22 cellular contexts compared by ENCODE assay signal in the genomic region with DNA sequence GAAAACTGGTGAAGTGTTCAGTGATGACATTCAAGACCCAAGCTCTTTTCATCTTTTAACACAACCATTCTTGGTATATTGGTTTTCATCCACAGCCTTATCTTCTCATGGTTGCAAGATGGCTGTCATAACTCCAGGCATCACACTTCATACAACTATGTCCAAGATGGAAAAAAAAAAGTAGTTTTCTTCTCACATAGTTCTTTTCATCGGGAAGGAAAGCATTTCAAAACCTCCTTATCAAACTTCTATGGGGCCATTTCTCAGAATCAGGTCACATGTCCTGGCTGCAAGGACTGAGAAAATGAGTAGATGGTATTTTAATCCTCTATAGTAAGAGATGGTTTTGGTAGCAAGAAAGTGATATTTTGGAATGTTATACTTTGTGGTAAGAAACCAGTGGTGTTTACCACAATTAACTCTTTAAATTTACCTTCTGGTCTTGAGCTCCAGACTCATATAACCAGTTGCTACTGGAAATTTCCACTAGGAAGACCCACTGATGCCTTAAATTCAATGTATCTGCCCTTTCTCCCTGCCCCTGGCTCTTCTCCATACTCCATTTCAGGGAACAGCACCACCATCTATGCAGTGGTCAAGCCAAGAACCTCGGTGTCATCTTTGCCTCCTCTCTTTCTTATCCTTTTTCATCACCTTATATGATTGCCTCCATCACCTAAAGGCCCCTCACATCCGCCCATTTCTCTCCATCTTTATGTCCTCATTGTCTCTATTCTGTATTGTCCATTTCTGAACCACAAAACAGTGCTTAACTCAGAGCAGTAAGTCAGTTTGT. TPM values are rescaled to one million over a fixed set of nuclear protein-coding genes. Genes with fewer than 3 reads are reported as not detected.
DNase-seq lines count a peak whose midpoint lies in the region; ATAC-seq and TF ChIP-seq lines count a peak whose summit lies in the region.
"Had no signal": no experiment of that assay in that cellular context is flagged by ENCODE, and none has a peak within 500 bp of the region (broad histone marks: within the 10 kb centered on the region; RNA-seq: fewer than 3 reads in every experiment).

No MANE protein-coding gene starts in this region.

- H3K36me3 ChIP-seq in HCT116 (ENCODE audit: control insufficient read depth in 1 of 2, insufficient read depth in 2 of 2, low read length in 2 of 2) (no peaks in the 10 kb centered on the region), Panc1 (ENCODE audit: control insufficient read depth, insufficient read depth, low read length) (no peaks in the 10 kb centered on the region)

- H3K4me1 ChIP-seq in HCT116 (ENCODE audit: control insufficient read depth in 1 of 2, insufficient read depth in 2 of 2, low read length in 2 of 2) = no peaks in the 10 kb centered on the region
- no peaks in the 10 kb centered on the region; the same call in 1 of the 2 replicates for H3K4me1 ChIP-seq in Panc1 (ENCODE audit: control insufficient read depth, insufficient read depth, low read length)

- H4K20me1 ChIP-seq in HCT116 (ENCODE audit: insufficient read depth) = no peaks in the 10 kb centered on the region

- DNase-seq in HCT116 (ENCODE audit: low read depth, low spot score) = no peak
- no peak for DNase-seq in Panc1 (ENCODE audit: low read depth, low spot score)
- peak; percentile 9 to 10 for DNase-seq in erythroblast (lab: John Stamatoyannopoulos, UW)
- DNase-seq in mesothelial cell of epicardium (ENCODE audit: low spot score in 2 of 2, unreplicated experiment in 2 of 2) = no peak
- DNase-seq in globus pallidus (ENCODE audit: low spot score) = no peak
- DNase-seq in nucleus accumbens (lab: John Stamatoyannopoulos, UW) = no peak
- no peak for DNase-seq in NCI-H1092 treated with DMSO at 0.1 percent for 48 hours (lab: John Stamatoyannopoulos, UW)
- no peak for DNase-seq in G401 (ENCODE audit: low spot score)
- DNase-seq: DMS 273 treated with DMSO at 0.1 percent for 48 hours, GF-D8, GOT3, MV-4-11, NCI-H1417 treated with DMSO at 0.1 percent for 48 hours, NCI-H2029, NCI-H2171 treated with DMSO at 0.1 percent for 48 hours, NCI-H748 treated with DMSO at 0.1 percent for 48 hours, PC-9, Right ventricle myocardium superior had no signal

- intact Hi-C loops in HCT116 (cut with micrococcal nuclease) (loop anchor here (10.0 kb wide), 1 partner anchor 1176 kb away; no protein-coding TSS in a partner anchor), Panc1 (cut with micrococcal nuclease; ENCODE audit: unreplicated experiment) (no loop called here)

- H3K27me3 Mint-ChIP-seq in mesothelial cell of epicardium (ENCODE audit: low read depth) = no peaks in the 10 kb centered on the region

- peaks cover 48% of the 10 kb centered on the region for H3K4me1 Mint-ChIP-seq in mesothelial cell of epicardium

- H2AFZ ChIP-seq in HCT116 (ENCODE audit: low read depth, low read length, poor library complexity, severe bottlenecking) = no peak overlapping the region
- H2AFZ ChIP-seq: PC-9 had no signal

- BruUV-seq in HCT116 (replicated peaks; lab: Mats Ljungman, UMichigan) = no TSS peak
- no TSS peak for BruUV-seq in Panc1 (replicated peaks; lab: Mats Ljungman, UMichigan)

- RAD21 ChIA-PET in HCT116 (lab: Charles Lee; ENCODE audit: low non-redundant PET in 1 of 2, low total read pairs in 2 of 2, uncharacterized antibody in 2 of 2, unreplicated experiment in 2 of 2) = no interaction called here

- POLR2A ChIA-PET in HCT116 (lab: Charles Lee) = no interaction called here
- POLR2A ChIA-PET in Panc1 (lab: Charles Lee) = no interaction called here

- no peaks in the 10 kb centered on the region for H3K79me2 ChIP-seq in HCT116 (ENCODE audit: insufficient read depth, low read length)

- TF ChIP-seq RAD21 in HCT116 (IDR thresholded peaks at IDR 0.05; ENCODE audit: low read depth) = no peak

- no peak for TF ChIP-seq POLR2A in HCT116 (IDR thresholded peaks at IDR 0.05; ENCODE audit: borderline replicate concordance, extremely low read depth, insufficient read depth, insufficient read length)
- TF ChIP-seq POLR2A in erythroblast (IDR thresholded peaks at IDR 0.05; ENCODE audit: low read length) = no peak

- H3K27ac ChIP-seq in HCT116 (ENCODE audit: low read depth, low read length) (no peak overlapping the region), Panc1 (ENCODE audit: low read length) (peak overlapping the region; percentile 36)
- H3K27ac ChIP-seq: C4-2B, PC-9, SK-N-MC had no signal

- no peak overlapping the region for H3K9ac ChIP-seq in HCT116 (ENCODE audit: low read length)

- no peak overlapping the region for H3K4me3 ChIP-seq in HCT116 (replicated peaks in 1 of 2; ENCODE audit: low read depth in 1 of 2, low read length in 2 of 2)
- no peak overlapping the region for H3K4me3 ChIP-seq in Panc1 (ENCODE audit: low read depth in 2 of 2, low read length in 2 of 2)
- H3K4me3 ChIP-seq: PC-9, SK-N-MC had no signal

- no peaks in the 10 kb centered on the region for H3K9me3 ChIP-seq in HCT116 (ENCODE audit: control insufficient read depth in 1 of 2, insufficient read depth in 1 of 2, low read depth in 1 of 2, low read length in 2 of 2)
- H3K9me3 ChIP-seq in Panc1 (ENCODE audit: control insufficient read depth, insufficient read depth, low read depth, low read length) = peaks cover 3% of the 10 kb centered on the region; the same call in 1 of the 2 replicates

- H3K27me3 ChIP-seq in HCT116 (ENCODE audit: insufficient read depth, low read length) (no peaks in the 10 kb centered on the region), Panc1 (ENCODE audit: control insufficient read depth, insufficient read depth, low read length) (no peaks in the 10 kb centered on the region)

- CTCF ChIA-PET in HCT116 (lab: Charles Lee) = interaction anchor here (1.5 kb wide), 1 partner anchor 14 kb away, joined by 3 read pairs; no protein-coding TSS in a partner anchor
- CTCF ChIA-PET in Panc1 (lab: Charles Lee) = no interaction called here

- H3K36me3 Mint-ChIP-seq in mesothelial cell of epicardium = peaks cover 32% of the 10 kb centered on the region

- peak in 2 of 3 experiments; percentile 10 to 18; a peak in 1 of 6 replicates for TF ChIP-seq CTCF in HCT116 (IDR thresholded peaks at IDR 0.05 in 2 of 3, conservative IDR thresholded peaks at IDR 0.05 in 1 of 3; ENCODE audit: borderline replicate concordance in 1 of 3, insufficient read depth in 1 of 3, low read depth in 2 of 3, low read length in 2 of 3)
- peak; percentile 20 for TF ChIP-seq CTCF in Panc1 (IDR thresholded peaks at IDR 0.05)
- no peak for TF ChIP-seq CTCF in mesothelial cell of epicardium (IDR thresholded peaks at IDR 0.05; ENCODE audit: unreplicated experiment)

- H3K4me2 ChIP-seq in HCT116 (ENCODE audit: low read length) = no peak overlapping the region
- H3K4me2 ChIP-seq: PC-9 had no signal

- peak overlapping the region; percentile 86 for H3K27ac Mint-ChIP-seq in mesothelial cell of epicardium

- H3K9me3 Mint-ChIP-seq in mesothelial cell of epicardium = peaks cover 18% of the 10 kb centered on the region

- ATAC-seq in HCT116 = no peak
- ATAC-seq in Panc1 = no peak

- no peak overlapping the region for H3K4me3 Mint-ChIP-seq in mesothelial cell of epicardium

- no peaks in the 10 kb centered on the region for H3K9me2 ChIP-seq in HCT116 (ENCODE audit: insufficient read depth)

- in situ Hi-C loops in Panc1 (cut with HindIII; ENCODE audit: low pct_unique_long_range_greater_than_20kb, low sequenced_read_pairs) (no loop called here), G401 (cut with HindIII; ENCODE audit: low sequenced_read_pairs) (no loop called here)

TF ChIP-seq in HCT116, 20 proteins besides CTCF, POLR2A, EP300 and RAD21:
- TF ChIP-seq CBX3 (IDR thresholded peaks at IDR 0.05; ENCODE audit: low read depth) (no peak), POLR2AphosphoS5 (IDR thresholded peaks at IDR 0.05; ENCODE audit: low read depth, low read length) (no peak)
TF ChIP-seq in HCT116: peak in this region for 0.

RNA-seq across cellular contexts. Expression of a gene that starts 20.9 kb away (rescaled TPM):
- 12.8 TPM for total RNA-seq in HCT116 (2021; ENCODE audit: unreplicated experiment)
- polyA plus RNA-seq in HCT116 (2012) = 4.3 and 5.9 TPM in 2 replicates
- 50.7 TPM for total RNA-seq in Panc1 (2021; ENCODE audit: unreplicated experiment)
- 26.5 TPM for polyA plus RNA-seq in Panc1 (2012; ENCODE audit: insufficient read length)
- 30.9 to 32.2 TPM (median 31.5 TPM) in 3 replicates for total RNA-seq in mesothelial cell of epicardium
- 42.5 and 58.7 TPM in 2 replicates for total RNA-seq in G401 (2014; rRNA removed; shearing (Covaris generic))

RNA-seq across cellular contexts. Expression of a gene that starts 48.7 kb away (rescaled TPM):
- total RNA-seq in HCT116 (2021; ENCODE audit: unreplicated experiment) (0.20 TPM), Panc1 (2021; ENCODE audit: unreplicated experiment) (1.3 TPM), mesothelial cell of epicardium (48.9 to 53.0 TPM (median 51.9 TPM) in 3 replicates)
- polyA plus RNA-seq in HCT116 (2012) = not detected in 2 replicates
- 0.46 TPM for polyA plus RNA-seq in Panc1 (2012; ENCODE audit: insufficient read length)
- not detected in 2 replicates for total RNA-seq in G401 (2014; rRNA removed; shearing (Covaris generic))
- total RNA-seq: HT1080, NCI-H460 had no signal

Comparison
In these comparisons a context has a peak if more than half of its experiments do, and no peak if none do; other contexts are left out.
1. DNase-seq: peak in erythroblast (2 of 2); none in HCT116 (single experiment), Panc1 (single experiment), mesothelial cell of epicardium (0 of 2), globus pallidus (single experiment), nucleus accumbens (0 of 56), NCI-H1092 treated with DMSO at 0.1 percent for 48 hours (single experiment) and G401 (single experiment).
2. RNA of a gene that starts 48.7 kb away (total RNA-seq): 48.9 to 53.0 TPM in mesothelial cell of epicardium; 1.3 TPM in Panc1 (single experiment), 0.20 TPM in HCT116 (single experiment) and not detected in G401; every median in the first group is over 10 times any median in the second.